13 cellular contexts compared by ENCODE assay signal in the genomic region with DNA sequence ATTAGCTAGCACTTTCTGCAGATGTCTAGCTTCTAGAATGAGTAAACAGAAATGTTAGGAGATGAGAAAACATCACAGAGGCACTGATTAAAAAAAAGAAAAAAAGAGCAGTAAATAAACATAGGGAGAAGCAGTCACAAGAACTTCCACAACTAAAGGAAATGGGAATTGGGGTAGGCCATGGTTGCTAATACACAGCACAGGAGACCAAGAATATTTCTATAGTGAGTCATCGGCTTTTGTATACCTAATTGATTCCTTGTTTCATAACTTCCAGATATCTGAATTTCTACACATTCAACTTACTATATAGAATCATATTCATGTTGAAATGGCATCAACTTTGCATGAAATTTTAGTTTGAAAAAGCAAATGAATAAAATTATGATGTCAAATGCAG. TPM values are rescaled to one million over a fixed set of nuclear protein-coding genes. Genes with fewer than 3 reads are reported as not detected.
A peak's percentile ranks its signal among the peaks of the same experiment; 100 is the strongest.
DNase-seq lines count a peak whose midpoint lies in the region; ATAC-seq, FAIRE-seq and TF ChIP-seq lines count a peak whose summit lies in the region.
"Had no signal": no experiment of that assay in that cellular context is flagged by ENCODE, and none has a peak within 500 bp of the region (broad histone marks: within the 10 kb centered on the region; RNA-seq: fewer than 3 reads in every experiment).

No MANE protein-coding gene starts in this region.

- WGBS in HepG2 (ENCODE audit: low lambda C conversion rate), result 25% methylated on average over 1 of the region's 1 CpG

- peak overlapping the region; percentile 72 for H3K27ac ChIP-seq in ACC112 (ENCODE audit: low read depth, low read length)
- H3K27ac ChIP-seq in HepG2 (ENCODE audit: extremely low read length, insufficient read depth, low read length), result no peak overlapping the region
- no peak overlapping the region for H3K27ac ChIP-seq in CD8-positive, alpha-beta memory T cell (ENCODE audit: low read depth, low read length)
- H3K27ac ChIP-seq: ascending aorta had no signal

- H3K4me3 ChIP-seq in ACC112 (ENCODE audit: low read depth, low read length) (0 out of 2 replicates have a peak overlapping the region, but pooled peaks have one; percentile 11), bronchial epithelial cell (ENCODE audit: low read depth, low read length) (no peak overlapping the region), HepG2 (replicated peaks in 1 of 3; ENCODE audit: insufficient read depth in 1 of 3, low read depth in 2 of 3, low read length in 3 of 3) (no peak overlapping the region)
- no peak overlapping the region for H3K4me3 ChIP-seq in CD8-positive, alpha-beta memory T cell (ENCODE audit: low read length)
- H3K4me3 ChIP-seq: ascending aorta had no signal

- DNase-seq in HT1080 (ENCODE audit: low read depth) (peak; percentile 87), bronchial epithelial cell (ENCODE audit: low read depth) (peak; percentile 81), HepG2 (ENCODE audit: low spot score) (peak; percentile 52), NCI-H146 (lab: John Stamatoyannopoulos, UW) (no peak)
- DNase-seq in activated naive CD4-positive, alpha-beta T cell (lab: John Stamatoyannopoulos, UW), result no peak
- DNase-seq in CD8-positive, alpha-beta memory T cell, result no peak
- DNase-seq in activated T-helper 2 cell treated with anti-CD3 and anti-CD28 coated beads, Interferon-gamma antibody, Interleukin-2, Interleukin-4, amounts not matched to agents 10 μg/mL and 5 μg/mL and 100 μg/mL, durations not matched to agents 14 hours and 24 hours and 36 hours (ENCODE audit: low spot score), result no peak
- DNase-seq: activated CD4-positive, alpha-beta T cell treated with anti-CD3 and anti-CD28 coated beads, Interleukin-2, amount 50 U/mL, for 48 hours; NCI-H446 treated with DMSO at 0.1 percent for 48 hours had no signal

- CTCF ChIA-PET in HepG2 (lab: Yijun Ruan, JAX; ENCODE audit: low intra/inter-chr PET ratio, low total read pairs), result no interaction called here
- CTCF ChIA-PET in CD8-positive, alpha-beta memory T cell (lab: Charles Lee), result no interaction called here

- ATAC-seq in HepG2, result peak; percentile 35; the same call in 1 of the 3 replicates

- H3K4me1 Mint-ChIP-seq in CD8-positive, alpha-beta memory T cell, result no peaks in the 10 kb centered on the region
- no peaks in the 10 kb centered on the region for H3K4me1 Mint-ChIP-seq in activated T-helper 2 cell treated with anti-CD3 and anti-CD28 coated beads, Interferon-gamma antibody, Interleukin-2, Interleukin-4, amounts not matched to agents 10 μg/mL and 5 μg/mL and 100 μg/mL, durations not matched to agents 14 hours and 24 hours and 36 hours (ENCODE audit: low read depth)

- H3K79me2 ChIP-seq in ACC112 (ENCODE audit: control insufficient read depth, insufficient read depth, low read length, unreplicated experiment) (no peaks in the 10 kb centered on the region), HepG2 (ENCODE audit: insufficient read depth, low read length) (no peaks in the 10 kb centered on the region)

- H3K4me3 Mint-ChIP-seq in CD8-positive, alpha-beta memory T cell, result no peak overlapping the region
- H3K4me3 Mint-ChIP-seq in activated T-helper 2 cell treated with anti-CD3 and anti-CD28 coated beads, Interferon-gamma antibody, Interleukin-2, Interleukin-4, amounts not matched to agents 10 μg/mL and 5 μg/mL and 100 μg/mL, durations not matched to agents 14 hours and 24 hours and 36 hours (ENCODE audit: low read depth), result no peak overlapping the region
- H3K4me3 Mint-ChIP-seq: IgD-negative memory B cell, neural crest cell had no signal

- no peak overlapping the region for H3K4me2 ChIP-seq in HepG2 (ENCODE audit: low read depth, low read length)

- TF ChIP-seq EP300 in HepG2 (IDR thresholded peaks at IDR 0.05; ENCODE audit: low read depth in 2 of 2, low read length in 2 of 2) (peak in 1 of 2 experiments; percentile 9; a peak in 1 of 4 replicates), HepG2 (CRISPR knock-in tag; IDR thresholded peaks at IDR 0.05; ENCODE audit: borderline replicate concordance) (no peak)

- H3K27me3 ChIP-seq in ACC112 (ENCODE audit: insufficient read depth, low read length) (no peaks in the 10 kb centered on the region), bronchial epithelial cell (ENCODE audit: control insufficient read depth, insufficient read depth, low read length) (no peaks in the 10 kb centered on the region), HepG2 (ENCODE audit: control insufficient read depth in 1 of 2, insufficient read depth in 2 of 2, low read length in 2 of 2) (no peaks in the 10 kb centered on the region)
- H3K27me3 ChIP-seq in CD8-positive, alpha-beta memory T cell (ENCODE audit: insufficient read depth, low read length, poor library complexity, severe bottlenecking), result no peaks in the 10 kb centered on the region
- H3K27me3 ChIP-seq: ascending aorta had no signal

- H2AFZ ChIP-seq in ACC112 (ENCODE audit: low read length, unreplicated experiment) (no peak overlapping the region), HepG2 (ENCODE audit: low read length) (no peak overlapping the region)

- TF ChIP-seq RAD21 in HepG2 (CRISPR knock-in tag; IDR thresholded peaks at IDR 0.05), result no peak

- H3K27ac Mint-ChIP-seq in CD8-positive, alpha-beta memory T cell, result peak overlapping the region in 1 of 8 donors; percentile 31
- no peak overlapping the region for H3K27ac Mint-ChIP-seq in activated T-helper 2 cell treated with anti-CD3 and anti-CD28 coated beads, Interferon-gamma antibody, Interleukin-2, Interleukin-4, amounts not matched to agents 10 μg/mL and 5 μg/mL and 100 μg/mL, durations not matched to agents 14 hours and 24 hours and 36 hours

- no peaks in the 10 kb centered on the region for H4K20me1 ChIP-seq in HepG2 (ENCODE audit: insufficient read depth, low read length)

- no peak overlapping the region for H3K9ac ChIP-seq in HepG2 (ENCODE audit: insufficient read depth, low read depth, low read length)

- in situ Hi-C loops in HepG2 (cut with HindIII; ENCODE audit: extremely low pct_ligation_motif_present, low pct_unique_long_range_greater_than_20kb), result no loop called here

- POLR2A ChIA-PET in HepG2 (lab: Yijun Ruan, JAX), result no interaction called here
- POLR2A ChIA-PET in CD8-positive, alpha-beta memory T cell (lab: Charles Lee), result no interaction called here

- H3K27me3 Mint-ChIP-seq in CD8-positive, alpha-beta memory T cell, result no peaks in the 10 kb centered on the region
- H3K27me3 Mint-ChIP-seq in activated T-helper 2 cell treated with anti-CD3 and anti-CD28 coated beads, Interferon-gamma antibody, Interleukin-2, Interleukin-4, amounts not matched to agents 10 μg/mL and 5 μg/mL and 100 μg/mL, durations not matched to agents 14 hours and 24 hours and 36 hours (ENCODE audit: low read depth), result peaks cover 9% of the 10 kb centered on the region
- H3K27me3 Mint-ChIP-seq: IgD-negative memory B cell had no signal

- no peaks in the 10 kb centered on the region for H3K36me3 Mint-ChIP-seq in CD8-positive, alpha-beta memory T cell
- no peaks in the 10 kb centered on the region for H3K36me3 Mint-ChIP-seq in activated T-helper 2 cell treated with anti-CD3 and anti-CD28 coated beads, Interferon-gamma antibody, Interleukin-2, Interleukin-4, amounts not matched to agents 10 μg/mL and 5 μg/mL and 100 μg/mL, durations not matched to agents 14 hours and 24 hours and 36 hours (ENCODE audit: low read depth)
- H3K36me3 Mint-ChIP-seq: IgD-negative memory B cell had no signal

- TF ChIP-seq POLR2A in HepG2 (IDR thresholded peaks at IDR 0.05; ENCODE audit: insufficient read depth in 1 of 2, low read depth in 2 of 2, low read length in 2 of 2), result no peak

- FAIRE-seq in bronchial epithelial cell (lab: Jason Lieb, UNC), result no peak
- FAIRE-seq in HepG2 (lab: Jason Lieb, UNC), result no peak

- BruUV-seq in HepG2 (replicated peaks; lab: Mats Ljungman, UMichigan), result no TSS peak

- H3K9me3 Mint-ChIP-seq in CD8-positive, alpha-beta memory T cell, result no peaks in the 10 kb centered on the region
- H3K9me3 Mint-ChIP-seq in activated T-helper 2 cell treated with anti-CD3 and anti-CD28 coated beads, Interferon-gamma antibody, Interleukin-2, Interleukin-4, amounts not matched to agents 10 μg/mL and 5 μg/mL and 100 μg/mL, durations not matched to agents 14 hours and 24 hours and 36 hours, result no peaks in the 10 kb centered on the region
- H3K9me3 Mint-ChIP-seq: IgD-negative memory B cell, neural crest cell had no signal

- intact Hi-C loops in HepG2 (cut with micrococcal nuclease; ENCODE audit: unreplicated experiment), result loop anchor here (5.0 kb wide), 1 partner anchor 374 kb away; no protein-coding TSS in a partner anchor
- intact Hi-C loops in activated T-helper 2 cell treated with anti-CD3 and anti-CD28 coated beads, Interferon-gamma antibody, Interleukin-2, Interleukin-4, amounts not matched to agents 10 μg/mL and 5 μg/mL and 100 μg/mL, durations not matched to agents 14 hours and 24 hours and 36 hours (cut with micrococcal nuclease), result no loop called here

- H3K36me3 ChIP-seq in ACC112 (ENCODE audit: insufficient read depth, low read length), result no peaks in the 10 kb centered on the region
- no peaks in the 10 kb centered on the region for H3K36me3 ChIP-seq in bronchial epithelial cell (ENCODE audit: control insufficient read depth, insufficient read depth, low read length)
- H3K36me3 ChIP-seq in HepG2 (replicated peaks in 1 of 2; ENCODE audit: control insufficient read depth in 1 of 2, insufficient read depth in 2 of 2, low read length in 2 of 2), result no peaks in the 10 kb centered on the region
- no peaks in the 10 kb centered on the region for H3K36me3 ChIP-seq in CD8-positive, alpha-beta memory T cell (ENCODE audit: insufficient read depth, low read length)
- H3K36me3 ChIP-seq: ascending aorta had no signal

- peaks cover 12% of the 10 kb centered on the region for H3K4me1 ChIP-seq in ACC112 (ENCODE audit: control insufficient read depth, insufficient read depth, low read length, unreplicated experiment)
- H3K4me1 ChIP-seq in HepG2 (ENCODE audit: insufficient read depth, low read length), result no peaks in the 10 kb centered on the region; the same call in 1 of the 2 replicates
- no peaks in the 10 kb centered on the region for H3K4me1 ChIP-seq in CD8-positive, alpha-beta memory T cell (ENCODE audit: insufficient read depth, low read length)

- TF ChIP-seq CTCF in bronchial epithelial cell (IDR thresholded peaks at IDR 0.05; ENCODE audit: insufficient read depth, low read length, severe bottlenecking) (no peak), HepG2 (CRISPR knock-in tag; IDR thresholded peaks at IDR 0.05) (no peak)

- H3K9me3 ChIP-seq in HepG2 (ENCODE audit: low read length), result no peaks in the 10 kb centered on the region
- H3K9me3 ChIP-seq in CD8-positive, alpha-beta memory T cell (ENCODE audit: low read length), result no peaks in the 10 kb centered on the region
- H3K9me3 ChIP-seq: ascending aorta had no signal

RNA-seq across cellular contexts. Expression of a gene that starts 47.3 kb away (rescaled TPM):
- total RNA-seq in HT1080 (2014; rRNA removed; shearing (Covaris generic)), result 66.5 and 96.2 TPM in 2 replicates
- polyA plus RNA-seq in HT1080 (2015; cell fraction: cytosol; rRNA removed), result 39.7 and 51.8 TPM in 2 replicates
- 49.3 and 50.1 TPM in 2 replicates for polyA plus RNA-seq in HT1080 (2015; cell fraction: nucleus; rRNA removed)
- total RNA-seq in bronchial epithelial cell, result 33.2 and 69.3 TPM in 2 replicates
- 51.1 and 70.7 TPM in 2 replicates for total RNA-seq in HepG2 (2016; rRNA removed; fragmentation: Illumina TruSeq; extraction: Trizol)
- total RNA-seq in HepG2 (2016; cell fraction: cytosol; rRNA removed; fragmentation: Illumina TruSeq; extraction: Trizol; ENCODE audit: low read depth), result 13.7 and 16.8 TPM in 2 replicates
- total RNA-seq in HepG2 (2016; cell fraction: insoluble cytoplasmic fraction; rRNA removed; fragmentation: Illumina TruSeq; extraction: Trizol), result 47.0 and 70.2 TPM in 2 replicates
- 27.3 and 30.1 TPM in 2 replicates for total RNA-seq in HepG2 (2016; cell fraction: membrane; rRNA removed; fragmentation: Illumina TruSeq; extraction: Trizol)
- 105 and 129 TPM in 2 replicates for total RNA-seq in HepG2 (2016; cell fraction: nucleus; rRNA removed; fragmentation: Illumina TruSeq; extraction: Trizol)
- 36.9 and 48.6 TPM in 2 replicates for polyA plus RNA-seq in HepG2 (2011; rRNA removed)
- polyA plus RNA-seq in HepG2 (2011; cell fraction: cytosol; rRNA removed), result 25.5 and 30.5 TPM in 2 replicates
- 49.1 and 60.7 TPM in 2 replicates for polyA plus RNA-seq in HepG2 (2011; cell fraction: nucleus; rRNA removed)
- polyA plus RNA-seq in HepG2 (2012), result 22.3 and 23.4 TPM in 2 replicates
- polyA plus RNA-seq in HepG2 (2016; cell fraction: cytosol; fragmentation: Illumina TruSeq; extraction: Trizol; ENCODE audit: low read depth), result 3.5 and 3.7 TPM in 2 replicates
- 54.8 and 57.4 TPM in 2 replicates for polyA plus RNA-seq in HepG2 (2016; cell fraction: insoluble cytoplasmic fraction; fragmentation: Illumina TruSeq; extraction: Trizol; ENCODE audit: low read depth)
- 14.8 and 15.1 TPM in 2 replicates for polyA plus RNA-seq in HepG2 (2016; cell fraction: membrane; fragmentation: Illumina TruSeq; extraction: Trizol; ENCODE audit: low read depth)
- 35.3 and 37.3 TPM in 2 replicates for polyA plus RNA-seq in HepG2 (2016; cell fraction: nucleus; fragmentation: Illumina TruSeq; extraction: Trizol; ENCODE audit: insufficient read depth, low read depth)
- 93.3 and 126 TPM in 2 replicates for polyA minus RNA-seq in HepG2 (2011; rRNA and poly(A)+ RNA removed; ENCODE audit: low replicate concordance)
- 34.1 and 36.3 TPM in 2 replicates for polyA minus RNA-seq in HepG2 (2011; cell fraction: cytosol; rRNA and poly(A)+ RNA removed)
- polyA minus RNA-seq in HepG2 (2011; cell fraction: nucleus; rRNA and poly(A)+ RNA removed), result 114 and 125 TPM in 2 replicates
- 10 to 100 TPM; 69.9 to 79.2 TPM for total RNA-seq in CD8-positive, alpha-beta memory T cell
- polyA plus RNA-seq in CD8-positive, alpha-beta memory T cell, result 54.3 TPM
- total RNA-seq in activated T-helper 2 cell treated with anti-CD3 and anti-CD28 coated beads, Interferon-gamma antibody, Interleukin-2, Interleukin-4, amounts not matched to agents 10 μg/mL and 5 μg/mL and 100 μg/mL, durations not matched to agents 14 hours and 24 hours and 36 hours, result 70.7 and 72.8 TPM in 2 replicates

Comparison
In these comparisons a context has a peak if more than half of its experiments do, and no peak if none do; other contexts are left out.
1. DNase-seq: peak in HT1080 (single experiment), bronchial epithelial cell (single experiment) and HepG2 (single experiment); none in NCI-H146 (single experiment), activated naive CD4-positive, alpha-beta T cell (0 of 4), CD8-positive, alpha-beta memory T cell (0 of 5) and activated T-helper 2 cell treated with anti-CD3 and anti-CD28 coated beads, Interferon-gamma antibody, Interleukin-2, Interleukin-4, amounts not matched to agents 10 μg/mL and 5 μg/mL and 100 μg/mL, durations not matched to agents 14 hours and 24 hours and 36 hours (single experiment).